ENCODE assay signal across 19 cellular contexts in genomic region chr2:61714210-61714609, GRCh38.
"Had no signal": no experiment of that assay in that cellular context is flagged by ENCODE, and none has a peak within 500 bp of the region (broad histone marks: within the 10 kb centered on the region; RNA-seq: fewer than 3 reads in every experiment).

No MANE protein-coding gene starts in this region.

- H3K4me3 ChIP-seq: cardiac muscle cell, lower lobe of right lung had no signal

- H3K9me3 ChIP-seq: lower lobe of right lung had no signal

- ATAC-seq: activated CD8-positive, alpha-beta memory T cell treated with anti-CD3 and anti-CD28 coated beads, Interleukin-2, amount 10 ng/mL, durations not matched to agents 7 days and 5 days; activated CD8-positive, alpha-beta T cell treated with anti-CD3 and anti-CD28 coated beads for 36 hours; lower lobe of right lung; stimulated activated naive CD8-positive, alpha-beta T cell treated with anti-CD3 and anti-CD28 coated beads, Interleukin-15, Interleukin-2, amounts not matched to agents 100 U/mL and 50 U/mL, for 24 hours had no signal

- DNase-seq: activated CD4-positive, alpha-beta T cell treated with anti-CD3 and anti-CD28 coated beads, Interleukin-2, amount 10 ng/mL, durations not matched to agents 7 days and 5 days; activated CD4-positive, CD25-positive, alpha-beta regulatory T cell treated with anti-CD3 and anti-CD28 coated beads, Interleukin-2, amount 50 U/mL, for 72 hours; activated CD8-positive, alpha-beta memory T cell treated with anti-CD3 and anti-CD28 coated beads, Interleukin-2, amount 10 ng/mL, durations not matched to agents 7 days and 5 days; activated CD8-positive, alpha-beta T cell treated with anti-CD3 and anti-CD28 coated beads for 36 hours; activated effector memory CD4-positive, alpha-beta T cell treated with anti-CD3 and anti-CD28 coated beads, Interleukin-2, amount 50 U/mL, for 16 hours; activated naive CD4-positive, alpha-beta T cell treated with anti-CD3 and anti-CD28 coated beads, Interleukin-2, amount 10 ng/mL, durations not matched to agents 7 days and 5 days; activated T-cell treated with anti-CD3 and anti-CD28 coated beads for 4 hours; effector CD4-positive, alpha-beta T cell; foreskin fibroblast; hippocampal formation; lower lobe of right lung; naive B cell; occipital lobe; retina; stimulated activated CD4-positive, alpha-beta T cell treated with anti-CD3 and anti-CD28 coated beads, Interleukin-12 subunit alpha, Interleukin-12 subunit beta, amount 100 ng/mL, for 4 hours; stimulated activated CD4-positive, alpha-beta T cell treated with anti-CD3 and anti-CD28 coated beads, Interleukin-4, amount 100 ng/mL, for 4 hours; stimulated activated naive CD8-positive, alpha-beta T cell treated with anti-CD3 and anti-CD28 coated beads, Interleukin-15, Interleukin-2, amounts not matched to agents 100 U/mL and 50 U/mL, for 24 hours had no signal

- H3K27ac ChIP-seq: cardiac muscle cell, lower lobe of right lung, VCaP had no signal

- H3K4me1 ChIP-seq: lower lobe of right lung had no signal

- H3K36me3 ChIP-seq: cardiac muscle cell, lower lobe of right lung had no signal

- H3K27me3 ChIP-seq: cardiac muscle cell had no signal
